ENCODE assay signal across 13 cellular contexts in the genomic region with DNA sequence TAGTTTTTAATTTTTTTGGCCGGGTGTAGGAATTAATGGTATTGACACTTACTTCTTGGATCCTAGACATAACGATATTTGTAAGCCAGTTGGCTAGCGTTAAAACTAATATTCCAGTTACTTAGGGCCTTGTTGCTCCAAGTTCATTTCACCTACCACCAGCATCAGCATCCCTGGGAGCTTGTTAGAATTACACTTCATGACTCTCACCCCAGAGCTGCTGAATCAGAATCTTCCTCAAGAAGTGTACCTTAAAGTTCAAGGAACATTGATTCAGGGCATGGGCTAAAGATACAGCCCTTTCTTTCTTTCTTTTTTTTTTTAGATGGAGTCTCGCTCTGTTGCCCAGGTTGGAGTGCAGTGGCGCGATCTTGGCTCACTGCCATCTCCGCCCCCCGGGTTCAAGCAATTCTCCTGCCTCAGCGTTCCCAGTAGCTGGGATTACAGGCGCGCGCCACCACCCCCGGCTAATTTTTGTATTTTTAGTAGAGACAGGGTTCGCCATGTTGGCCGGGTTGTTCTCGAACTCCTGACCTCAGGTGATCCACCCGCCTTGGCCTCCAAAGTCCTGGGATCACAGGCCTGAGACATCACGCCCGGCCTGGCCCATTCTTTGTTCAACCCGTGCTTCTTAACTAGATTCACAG. TPM values are rescaled to one million over a fixed set of nuclear protein-coding genes. Genes with fewer than 3 reads are reported as not detected.
DNase-seq lines count a peak whose midpoint lies in the region; ATAC-seq, FAIRE-seq and TF ChIP-seq lines count a peak whose summit lies in the region.
"Had no signal": no experiment of that assay in that cellular context is flagged by ENCODE, and none has a peak within 500 bp of the region (broad histone marks: within the 10 kb centered on the region; RNA-seq: fewer than 3 reads in every experiment).

No MANE protein-coding gene starts in this region.

- H4K20me1 ChIP-seq in HepG2 (ENCODE audit: insufficient read depth, low read length) = no peaks in the 10 kb centered on the region

- H3K9me3 Mint-ChIP-seq in activated T-helper 17 cell treated with anti-CD3 and anti-CD28 coated beads, Interleukin-2, amount 50 U/mL, for 72 hours = no peaks in the 10 kb centered on the region

- no peaks in the 10 kb centered on the region for H3K36me3 Mint-ChIP-seq in activated T-helper 17 cell treated with anti-CD3 and anti-CD28 coated beads, Interleukin-2, amount 50 U/mL, for 72 hours (ENCODE audit: low read depth)

- H3K36me3 ChIP-seq in BE2C (no peaks in the 10 kb centered on the region; the same call in 1 of the 2 replicates), HAP-1 (replicated peaks) (no peaks in the 10 kb centered on the region), HepG2 (replicated peaks in 1 of 2; ENCODE audit: control insufficient read depth in 1 of 2, insufficient read depth in 2 of 2, low read length in 2 of 2) (no peaks in the 10 kb centered on the region)
- H3K36me3 ChIP-seq in effector memory CD4-positive, alpha-beta T cell (ENCODE audit: control insufficient read depth, insufficient read depth, low read length) = no peaks in the 10 kb centered on the region
- H3K36me3 ChIP-seq: adrenal gland, upper lobe of left lung had no signal

- H3K9ac ChIP-seq in HepG2 (ENCODE audit: insufficient read depth, low read depth, low read length) = peak overlapping the region; percentile 92

- no peak for ATAC-seq in activated T-helper 17 cell treated with anti-CD3 and anti-CD28 coated beads, Interleukin-2, amount 50 U/mL, for 72 hours (replicated peaks)
- ATAC-seq in HepG2 = no peak

- peak overlapping the region; percentile 89 for H3K4me3 Mint-ChIP-seq in activated T-helper 17 cell treated with anti-CD3 and anti-CD28 coated beads, Interleukin-2, amount 50 U/mL, for 72 hours

- H3K27me3 Mint-ChIP-seq in activated T-helper 17 cell treated with anti-CD3 and anti-CD28 coated beads, Interleukin-2, amount 50 U/mL, for 72 hours = no peaks in the 10 kb centered on the region

- H3K27ac Mint-ChIP-seq in activated T-helper 17 cell treated with anti-CD3 and anti-CD28 coated beads, Interleukin-2, amount 50 U/mL, for 72 hours = peak overlapping the region; percentile 93

- CTCF ChIA-PET in HepG2 (lab: Yijun Ruan, JAX; ENCODE audit: low intra/inter-chr PET ratio, low total read pairs) = no interaction called here

- TF ChIP-seq EP300 in HepG2 (IDR thresholded peaks at IDR 0.05; ENCODE audit: low read depth in 2 of 2, low read length in 2 of 2) = no peak
- no peak for TF ChIP-seq EP300 in HepG2 (CRISPR knock-in tag; IDR thresholded peaks at IDR 0.05; ENCODE audit: borderline replicate concordance)

- H3K4me2 ChIP-seq in HepG2 (ENCODE audit: low read depth, low read length) = peak overlapping the region; percentile 80

- intact Hi-C loops in HepG2 (cut with micrococcal nuclease; ENCODE audit: unreplicated experiment) = loop anchor here (10.0 kb wide), 2 partner anchors 199 to 839 kb away; no protein-coding TSS in a partner anchor

- no peak for TF ChIP-seq RAD21 in HepG2 (CRISPR knock-in tag; IDR thresholded peaks at IDR 0.05)

- H3K27me3 ChIP-seq in BE2C = no peaks in the 10 kb centered on the region
- H3K27me3 ChIP-seq in HAP-1 (ENCODE audit: low read depth) = no peaks in the 10 kb centered on the region
- H3K27me3 ChIP-seq in HepG2 (ENCODE audit: control insufficient read depth in 1 of 2, insufficient read depth in 2 of 2, low read length in 2 of 2) = no peaks in the 10 kb centered on the region; a peak in 1 of 5 replicates
- no peaks in the 10 kb centered on the region for H3K27me3 ChIP-seq in effector memory CD4-positive, alpha-beta T cell (replicated peaks; ENCODE audit: control insufficient read depth, insufficient read depth, low read length, poor library complexity, severe bottlenecking)
- H3K27me3 ChIP-seq: adrenal gland had no signal

- H3K4me3 ChIP-seq in BE2C (ENCODE audit: low read depth, low read length) = peak overlapping the region; percentile 84
- H3K4me3 ChIP-seq in HAP-1 = peak overlapping the region; percentile 63
- peak overlapping the region; percentile 64 to 91 (median 80); a peak in 5 of 6 replicates for H3K4me3 ChIP-seq in HepG2 (replicated peaks in 1 of 3; ENCODE audit: insufficient read depth in 1 of 3, low read depth in 2 of 3, low read length in 3 of 3)
- no peak overlapping the region for H3K4me3 ChIP-seq in effector memory CD4-positive, alpha-beta T cell (ENCODE audit: insufficient read depth, low read depth, low read length, poor library complexity, severe bottlenecking)

- FAIRE-seq in HepG2 (lab: Jason Lieb, UNC) = no peak
- FAIRE-seq in HTR-8/SVneo (lab: Jason Lieb, UNC) = no peak

- BruUV-seq in HepG2 (replicated peaks; lab: Mats Ljungman, UMichigan) = no TSS peak

- TF ChIP-seq POLR2A in HepG2 (IDR thresholded peaks at IDR 0.05; ENCODE audit: insufficient read depth in 1 of 2, low read depth in 2 of 2, low read length in 2 of 2) = no peak

- H3K4me1 Mint-ChIP-seq in activated T-helper 17 cell treated with anti-CD3 and anti-CD28 coated beads, Interleukin-2, amount 50 U/mL, for 72 hours = peaks cover 24% of the 10 kb centered on the region

- peak overlapping the region; percentile 85 for H3K27ac ChIP-seq in HepG2 (ENCODE audit: extremely low read length, insufficient read depth, low read length)
- no peak overlapping the region for H3K27ac ChIP-seq in effector memory CD4-positive, alpha-beta T cell (ENCODE audit: insufficient read depth, low read length, poor library complexity, severe bottlenecking)

- peaks cover 61% of the 10 kb centered on the region for H3K79me2 ChIP-seq in HepG2 (ENCODE audit: insufficient read depth, low read length)

- H3K4me1 ChIP-seq in BE2C (no peaks in the 10 kb centered on the region), HAP-1 (peaks cover 15% of the 10 kb centered on the region), HepG2 (ENCODE audit: insufficient read depth, low read length) (peaks cover 40% of the 10 kb centered on the region)
- peaks cover 17% of the 10 kb centered on the region for H3K4me1 ChIP-seq in effector memory CD4-positive, alpha-beta T cell (ENCODE audit: control insufficient read depth, insufficient read depth, low read length, poor library complexity, severe bottlenecking)

- no peak overlapping the region for H2AFZ ChIP-seq in HepG2 (ENCODE audit: low read length)

- TF ChIP-seq CTCF in BE2C (IDR thresholded peaks at IDR 0.05; ENCODE audit: low read depth, low read length) (no peak), HepG2 (CRISPR knock-in tag; IDR thresholded peaks at IDR 0.05) (no peak)

- POLR2A ChIA-PET in HepG2 (lab: Yijun Ruan, JAX) = interaction anchor here (1.3 to 2.8 kb wide), 4 partner anchors 76 to 275 kb away, joined by 3 to 36 read pairs (median 11); no protein-coding TSS in a partner anchor

- in situ Hi-C loops in HAP-1 (cut with MboI; ENCODE audit: low sequenced_read_pairs) (no loop called here), HepG2 (cut with HindIII; ENCODE audit: extremely low pct_ligation_motif_present, low pct_unique_long_range_greater_than_20kb) (loop anchor here (10.0 to 25.0 kb wide), 2 partner anchors 209 to 1101 kb away; no protein-coding TSS in a partner anchor)

- no peak for DNase-seq in BE2C
- no peak for DNase-seq in HAP-1 (ENCODE audit: low spot score in 2 of 2)
- DNase-seq in HepG2 (ENCODE audit: low spot score) = no peak
- no peak for DNase-seq in NCI-H1694 treated with DMSO at 0.1 percent for 48 hours (lab: John Stamatoyannopoulos, UW)
- no peak for DNase-seq in effector memory CD4-positive, alpha-beta T cell
- no peak for DNase-seq in NCI-H2227 treated with DMSO at 0.1 percent for 48 hours (lab: John Stamatoyannopoulos, UW)
- no peak for DNase-seq in HTR-8/SVneo (ENCODE audit: insufficient read length, low spot score)
- DNase-seq: adrenal gland; foreskin fibroblast; NCI-H1092 treated with DMSO at 0.1 percent for 48 hours; stimulated activated CD4-positive, alpha-beta T cell treated with anti-CD3 and anti-CD28 coated beads, Interleukin-4, amount 100 ng/mL, for 1 hour had no signal

- 96% methylated on average over 20 of the region's 20 CpGs for whole genome bisulfite sequencing in HepG2 (ENCODE audit: low lambda C conversion rate)

- H3K9me3 ChIP-seq in BE2C = no peaks in the 10 kb centered on the region
- no peaks in the 10 kb centered on the region for H3K9me3 ChIP-seq in HAP-1
- no peaks in the 10 kb centered on the region for H3K9me3 ChIP-seq in HepG2 (ENCODE audit: low read length)
- no peaks in the 10 kb centered on the region for H3K9me3 ChIP-seq in effector memory CD4-positive, alpha-beta T cell (ENCODE audit: control insufficient read depth, low read length)
- H3K9me3 ChIP-seq: adrenal gland, upper lobe of left lung had no signal

RNA-seq across cellular contexts. Expression of gene SLX4IP, which starts 1.1 kb away (rescaled TPM):
- 1.6 TPM for polyA plus RNA-seq in BE2C (2012; ENCODE audit: insufficient read depth, insufficient read length, low read depth)
- total RNA-seq in activated T-helper 17 cell treated with anti-CD3 and anti-CD28 coated beads, Interleukin-2, amount 50 U/mL, for 72 hours = 1 to 10 TPM; 3.9 to 4.0 TPM
- total RNA-seq in HepG2 (2016; rRNA removed; fragmentation: Illumina TruSeq; extraction: Trizol) = 7.3 and 9.5 TPM in 2 replicates
- 0.81 and 0.97 TPM in 2 replicates for total RNA-seq in HepG2 (2016; cell fraction: cytosol; rRNA removed; fragmentation: Illumina TruSeq; extraction: Trizol; ENCODE audit: low read depth)
- total RNA-seq in HepG2 (2016; cell fraction: insoluble cytoplasmic fraction; rRNA removed; fragmentation: Illumina TruSeq; extraction: Trizol) = 6.8 and 8.5 TPM in 2 replicates
- total RNA-seq in HepG2 (2016; cell fraction: membrane; rRNA removed; fragmentation: Illumina TruSeq; extraction: Trizol) = 3.8 and 4.3 TPM in 2 replicates
- 9.5 and 10.9 TPM in 2 replicates for total RNA-seq in HepG2 (2016; cell fraction: nucleus; rRNA removed; fragmentation: Illumina TruSeq; extraction: Trizol)
- polyA plus RNA-seq in HepG2 (2011; rRNA removed) = 3.1 and 3.6 TPM in 2 replicates
- polyA plus RNA-seq in HepG2 (2011; cell fraction: cytosol; rRNA removed) = 1.6 and 1.8 TPM in 2 replicates
- polyA plus RNA-seq in HepG2 (2011; cell fraction: nucleus; rRNA removed) = 5.5 and 5.7 TPM in 2 replicates
- 2.5 and 3.1 TPM in 2 replicates for polyA plus RNA-seq in HepG2 (2012)
- polyA plus RNA-seq in HepG2 (2016; cell fraction: cytosol; fragmentation: Illumina TruSeq; extraction: Trizol; ENCODE audit: low read depth) = 0.32 and 0.38 TPM in 2 replicates
- polyA plus RNA-seq in HepG2 (2016; cell fraction: insoluble cytoplasmic fraction; fragmentation: Illumina TruSeq; extraction: Trizol; ENCODE audit: low read depth) = 4.0 TPM in 2 replicates
- 1.1 and 1.2 TPM in 2 replicates for polyA plus RNA-seq in HepG2 (2016; cell fraction: membrane; fragmentation: Illumina TruSeq; extraction: Trizol; ENCODE audit: low read depth)
- 9.4 and 10.0 TPM in 2 replicates for polyA plus RNA-seq in HepG2 (2016; cell fraction: nucleus; fragmentation: Illumina TruSeq; extraction: Trizol; ENCODE audit: insufficient read depth, low read depth)
- polyA minus RNA-seq in HepG2 (2011; rRNA and poly(A)+ RNA removed; ENCODE audit: low replicate concordance) = 4.8 and 8.5 TPM in 2 replicates
- 7.0 and 7.6 TPM in 2 replicates for polyA minus RNA-seq in HepG2 (2011; cell fraction: cytosol; rRNA and poly(A)+ RNA removed)
- 17.0 and 21.4 TPM in 2 replicates for polyA minus RNA-seq in HepG2 (2011; cell fraction: nucleus; rRNA and poly(A)+ RNA removed)

RNA-seq across cellular contexts. Expression of gene MKKS, which starts 2.2 kb away (rescaled TPM):
- polyA plus RNA-seq in BE2C (2012; ENCODE audit: insufficient read depth, insufficient read length, low read depth) = 21.0 TPM
- 1 to 10 TPM; 3.2 to 5.4 TPM for total RNA-seq in activated T-helper 17 cell treated with anti-CD3 and anti-CD28 coated beads, Interleukin-2, amount 50 U/mL, for 72 hours
- 26.7 and 44.8 TPM in 2 replicates for total RNA-seq in HepG2 (2016; rRNA removed; fragmentation: Illumina TruSeq; extraction: Trizol)
- 5.3 and 6.8 TPM in 2 replicates for total RNA-seq in HepG2 (2016; cell fraction: cytosol; rRNA removed; fragmentation: Illumina TruSeq; extraction: Trizol; ENCODE audit: low read depth)
- 25.8 and 43.2 TPM in 2 replicates for total RNA-seq in HepG2 (2016; cell fraction: insoluble cytoplasmic fraction; rRNA removed; fragmentation: Illumina TruSeq; extraction: Trizol)
- total RNA-seq in HepG2 (2016; cell fraction: membrane; rRNA removed; fragmentation: Illumina TruSeq; extraction: Trizol) = 38.7 and 41.1 TPM in 2 replicates
- 19.6 and 20.4 TPM in 2 replicates for total RNA-seq in HepG2 (2016; cell fraction: nucleus; rRNA removed; fragmentation: Illumina TruSeq; extraction: Trizol)
- polyA plus RNA-seq in HepG2 (2011; rRNA removed) = 29.7 and 34.5 TPM in 2 replicates
- polyA plus RNA-seq in HepG2 (2011; cell fraction: cytosol; rRNA removed) = 14.1 and 21.7 TPM in 2 replicates
- 10.6 and 13.5 TPM in 2 replicates for polyA plus RNA-seq in HepG2 (2011; cell fraction: nucleus; rRNA removed)
- 23.4 and 27.8 TPM in 2 replicates for polyA plus RNA-seq in HepG2 (2012)
- 8.1 and 13.3 TPM in 2 replicates for polyA plus RNA-seq in HepG2 (2016; cell fraction: cytosol; fragmentation: Illumina TruSeq; extraction: Trizol; ENCODE audit: low read depth)
- 46.7 and 49.7 TPM in 2 replicates for polyA plus RNA-seq in HepG2 (2016; cell fraction: insoluble cytoplasmic fraction; fragmentation: Illumina TruSeq; extraction: Trizol; ENCODE audit: low read depth)
- polyA plus RNA-seq in HepG2 (2016; cell fraction: membrane; fragmentation: Illumina TruSeq; extraction: Trizol; ENCODE audit: low read depth) = 27.1 and 37.0 TPM in 2 replicates
- 28.9 and 30.4 TPM in 2 replicates for polyA plus RNA-seq in HepG2 (2016; cell fraction: nucleus; fragmentation: Illumina TruSeq; extraction: Trizol; ENCODE audit: insufficient read depth, low read depth)
- 5.5 and 13.2 TPM in 2 replicates for polyA minus RNA-seq in HepG2 (2011; rRNA and poly(A)+ RNA removed; ENCODE audit: low replicate concordance)
- 8.6 and 10.6 TPM in 2 replicates for polyA minus RNA-seq in HepG2 (2011; cell fraction: cytosol; rRNA and poly(A)+ RNA removed)
- polyA minus RNA-seq in HepG2 (2011; cell fraction: nucleus; rRNA and poly(A)+ RNA removed) = 13.6 and 26.7 TPM in 2 replicates
